Comparison of ENCODE assay signal across 9 cellular contexts in the genomic region with DNA sequence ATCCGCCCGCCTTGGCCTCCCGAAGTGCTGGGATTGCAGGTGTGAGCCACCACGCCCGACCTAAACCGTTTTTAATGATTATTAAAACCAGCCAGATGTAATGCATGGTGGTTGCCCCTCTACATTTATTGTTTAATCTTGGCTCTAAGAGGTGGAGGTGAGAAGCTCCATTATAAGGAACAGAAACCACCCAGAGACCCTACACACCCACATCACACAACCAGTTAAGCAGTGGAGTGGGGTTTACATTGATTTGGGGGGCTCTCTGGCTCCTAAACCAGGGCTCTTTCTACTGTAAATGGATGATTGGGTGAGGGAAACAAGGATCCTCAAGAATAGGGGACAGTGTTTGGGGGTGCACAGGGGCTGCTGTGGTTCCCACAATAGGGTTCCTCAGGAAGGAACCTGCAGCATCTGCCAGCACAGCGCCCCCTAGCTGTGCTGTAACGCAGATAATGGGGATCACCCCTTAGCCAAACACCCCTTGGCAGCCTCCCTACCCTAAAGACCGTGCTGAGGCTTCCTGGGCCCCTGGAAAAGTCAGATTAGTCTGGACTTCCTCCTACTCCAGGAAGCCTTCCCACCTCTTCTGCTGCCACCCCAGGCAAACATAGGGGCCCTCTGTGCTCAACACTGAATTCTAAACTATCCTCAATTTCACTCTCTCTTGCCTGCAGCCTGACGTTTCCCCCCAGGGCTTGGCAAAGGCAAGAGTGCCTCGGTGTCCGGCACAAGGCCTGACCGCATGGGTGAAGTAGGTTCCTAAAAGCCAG. TPM values are rescaled to one million over a fixed set of nuclear protein-coding genes. Genes with fewer than 3 reads are reported as not detected.
DNase-seq lines count a peak whose midpoint lies in the region; ATAC-seq and TF ChIP-seq lines count a peak whose summit lies in the region.
"Had no signal": no experiment of that assay in that cellular context is flagged by ENCODE, and none has a peak within 500 bp of the region (broad histone marks: within the 10 kb centered on the region; RNA-seq: fewer than 3 reads in every experiment).

No MANE protein-coding gene starts in this region.

- no peak for TF ChIP-seq EP300 in tibial nerve (IDR thresholded peaks at IDR 0.05)

- peak; percentile 87 for TF ChIP-seq CTCF in C4-2B (conservative IDR thresholded peaks at IDR 0.05)
- TF ChIP-seq CTCF in natural killer cell (IDR thresholded peaks at IDR 0.05), result peak; percentile 80
- peak; percentile 51 to 64 (median 58) for TF ChIP-seq CTCF in tibial nerve (IDR thresholded peaks at IDR 0.05)

- no peak for TF ChIP-seq POLR2A in tibial nerve (IDR thresholded peaks at IDR 0.05)

- no peak overlapping the region for H3K4me3 ChIP-seq in effector memory CD4-positive, alpha-beta T cell (ENCODE audit: insufficient read depth, low read depth, low read length, poor library complexity, severe bottlenecking)
- no peak overlapping the region for H3K4me3 ChIP-seq in tibial nerve
- H3K4me3 ChIP-seq: skin epidermis had no signal

- H3K9me3 ChIP-seq in effector memory CD4-positive, alpha-beta T cell (ENCODE audit: control insufficient read depth, low read length), result no peaks in the 10 kb centered on the region
- no peaks in the 10 kb centered on the region for H3K9me3 ChIP-seq in tibial nerve

- peak overlapping the region; percentile 80 for H3K4me3 Mint-ChIP-seq in natural killer cell

- H3K27ac ChIP-seq in C4-2B (no peak overlapping the region), tibial nerve (peak overlapping the region in 1 of 4 donors; percentile 99)
- H3K27ac ChIP-seq in effector memory CD4-positive, alpha-beta T cell (ENCODE audit: insufficient read depth, low read length, poor library complexity, severe bottlenecking), result no peak overlapping the region

- peak overlapping the region in 1 of 2 donors; percentile 25 for H3K27ac Mint-ChIP-seq in natural killer cell

- no peaks in the 10 kb centered on the region for H3K9me3 Mint-ChIP-seq in natural killer cell

- 64 to 73% methylated on average over 13 of the region's 13 CpGs for WGBS in tibial nerve, 2 donors

- H3K4me1 Mint-ChIP-seq in natural killer cell, result peaks cover 12 to 34% of the 10 kb centered on the region in 2 donors

- no peaks in the 10 kb centered on the region for H3K36me3 ChIP-seq in effector memory CD4-positive, alpha-beta T cell (ENCODE audit: control insufficient read depth, insufficient read depth, low read length)
- peaks cover 4 to 46% (median 10%) of the 10 kb centered on the region in 3 donors for H3K36me3 ChIP-seq in tibial nerve

- DNase-seq in KG1 (lab: John Stamatoyannopoulos, UW) (peak; percentile 40), natural killer cell (peak; percentile 52), tibial nerve (ENCODE audit: low spot score in 2 of 2) (peak in 1 of 2 donors; percentile 22), GOT3 (lab: John Stamatoyannopoulos, UW) (no peak)
- DNase-seq in activated CD4-positive, alpha-beta T cell treated with anti-CD3 and anti-CD28 coated beads, Interleukin-2, amount 50 U/mL, for 24 hours (ENCODE audit: low read depth in 1 of 2, low spot score in 1 of 2), result peak; percentile 16 to 32
- DNase-seq in effector memory CD4-positive, alpha-beta T cell, result peak in 2 of 3 donors; percentile 27 to 37

- no peaks in the 10 kb centered on the region for H3K27me3 Mint-ChIP-seq in natural killer cell (ENCODE audit: low read depth in 2 of 2)

- H3K36me3 Mint-ChIP-seq in natural killer cell, result no peaks in the 10 kb centered on the region

- no peaks in the 10 kb centered on the region for H3K27me3 ChIP-seq in effector memory CD4-positive, alpha-beta T cell (replicated peaks; ENCODE audit: control insufficient read depth, insufficient read depth, low read length, poor library complexity, severe bottlenecking)
- no peaks in the 10 kb centered on the region for H3K27me3 ChIP-seq in tibial nerve

- intact Hi-C loops in natural killer cell (cut with micrococcal nuclease), result no loop called here

- H3K4me1 ChIP-seq in effector memory CD4-positive, alpha-beta T cell (ENCODE audit: control insufficient read depth, insufficient read depth, low read length, poor library complexity, severe bottlenecking), result peaks cover 8% of the 10 kb centered on the region
- H3K4me1 ChIP-seq in tibial nerve, result peaks cover 0 to 50% (median 39%) of the 10 kb centered on the region in 4 donors

- peak; percentile 23 to 53 (median 45) for ATAC-seq in natural killer cell
- ATAC-seq in HG02678 (IDR thresholded peaks at IDR 0.05; ENCODE audit: unreplicated experiment), result no peak

RNA-seq across cellular contexts. Expression of a gene that starts 2.4 kb away (rescaled TPM):
- total RNA-seq in natural killer cell (10 to 100 TPM; 21.4 to 23.9 (median 22.9) TPM), tibial nerve (100 to 1,000 TPM; 193 to 258 (median 199) TPM)

RNA-seq across cellular contexts. Expression of a gene that starts 2.6 kb away (rescaled TPM):
- total RNA-seq in natural killer cell, result 1 to 10 TPM; 3.1 to 4.9 (median 4.3) TPM
- 10 to 100 TPM; 44.1 to 76.4 (median 66.7) TPM for total RNA-seq in tibial nerve

RNA-seq across cellular contexts. Expression of a gene that starts 29.6 kb away (rescaled TPM):
- 10 to 100 TPM; 21.3 to 29.4 (median 22.9) TPM for total RNA-seq in natural killer cell
- total RNA-seq in tibial nerve, result 10 to 100 TPM in 3 of 4 donors, 1 to 10 TPM in 1; 7.4 to 24.7 (median 20.2) TPM

Comparison
In these comparisons a context has a peak if more than half of its experiments do, and no peak if none do; other contexts are left out.
1. RNA of a gene that starts 2.4 kb away (total RNA-seq): 193 to 258 TPM in tibial nerve; 21.4 to 23.9 TPM in natural killer cell; every median in the first group is over 4 times any median in the second.
2. RNA of a gene that starts 2.6 kb away (total RNA-seq): 44.1 to 76.4 TPM in tibial nerve; 3.1 to 4.9 TPM in natural killer cell; every median in the first group is over 4 times any median in the second.
3. Peak in every context shown above with its lines, with median percentiles within 50 percentile points of each other: CTCF ChIP-seq.